Comparison of ENCODE assay signal across 37 cellular contexts in the genomic region with DNA sequence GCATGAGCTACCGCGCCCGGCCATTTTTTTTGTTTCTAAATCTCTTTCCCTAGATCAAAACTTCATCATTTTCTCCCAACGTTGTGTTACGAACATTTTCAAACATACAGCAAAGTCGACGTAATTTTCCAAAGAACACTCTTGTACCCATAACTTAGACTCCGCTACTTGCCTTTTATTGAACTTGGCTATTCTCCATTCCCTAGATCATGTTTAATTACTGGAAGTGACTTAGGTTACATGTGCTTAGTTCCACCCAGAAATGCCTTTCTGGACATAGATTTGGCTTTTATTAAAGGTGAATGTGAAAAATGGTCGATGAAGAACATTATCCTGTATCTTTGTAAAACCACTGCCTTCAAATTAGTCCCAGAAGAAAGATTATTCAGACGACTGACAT.
"Had no signal": no experiment of that assay in that cellular context is flagged by ENCODE, and none has a peak within 500 bp of the region (broad histone marks: within the 10 kb centered on the region; RNA-seq: fewer than 3 reads in every experiment).

No MANE protein-coding gene starts in this region.

- H3K9me3 ChIP-seq: ascending aorta had no signal

- H3K4me3 ChIP-seq: ascending aorta, cardiac muscle cell had no signal

- H3K27ac ChIP-seq: ascending aorta, cardiac muscle cell, VCaP had no signal

- ATAC-seq: activated CD4-positive, alpha-beta T cell treated with anti-CD3 and anti-CD28 coated beads for 36 hours; activated CD4-positive, CD25-positive, alpha-beta regulatory T cell treated with anti-CD3 and anti-CD28 coated beads, Interleukin-2, amount 50 U/mL, for 24 hours; activated CD8-positive, alpha-beta memory T cell treated with anti-CD3 and anti-CD28 coated beads, Interleukin-2, amount 10 ng/mL, durations not matched to agents 7 days and 5 days; activated naive CD8-positive, alpha-beta T cell treated with anti-CD3 and anti-CD28 coated beads, Interleukin-2, amount 50 U/mL, for 24 hours had no signal

- H3K4me1 Mint-ChIP-seq: activated CD4-positive, alpha-beta memory T cell treated with anti-CD3 and anti-CD28 coated beads, Interleukin-2, amount 10 ng/mL, durations not matched to agents 7 days and 5 days; activated CD4-positive, alpha-beta T cell treated with anti-CD3 and anti-CD28 coated beads for 36 hours; activated CD4-positive, alpha-beta T cell treated with anti-CD3 and anti-CD28 coated beads, Interleukin-2, amount 10 ng/mL, durations not matched to agents 7 days and 5 days; activated CD8-positive, alpha-beta memory T cell treated with anti-CD3 and anti-CD28 coated beads, Interleukin-2, amount 10 ng/mL, durations not matched to agents 7 days and 5 days; activated naive CD4-positive, alpha-beta T cell treated with anti-CD3 and anti-CD28 coated beads, Interleukin-2, amount 10 ng/mL, durations not matched to agents 7 days and 5 days; activated naive CD4-positive, alpha-beta T cell treated with anti-CD3 and anti-CD28 coated beads, Interleukin-2, amount 50 U/mL, for 24 hours; activated naive CD8-positive, alpha-beta T cell treated with anti-CD3 and anti-CD28 coated beads, Interleukin-2, amount 10 ng/mL, durations not matched to agents 7 days and 5 days; activated naive CD8-positive, alpha-beta T cell treated with anti-CD3 and anti-CD28 coated beads, Interleukin-2, amount 50 U/mL, for 24 hours; brain; central memory CD8-positive, alpha-beta T cell had no signal

- DNase-seq: activated CD4-positive, alpha-beta memory T cell treated with anti-CD3 and anti-CD28 coated beads, Interleukin-2, amount 10 ng/mL, durations not matched to agents 7 days and 5 days; activated CD4-positive, alpha-beta T cell treated with anti-CD3 and anti-CD28 coated beads for 1 hour; activated CD4-positive, alpha-beta T cell treated with anti-CD3 and anti-CD28 coated beads for 36 hours; activated CD4-positive, alpha-beta T cell treated with anti-CD3 and anti-CD28 coated beads for 48 hours; activated CD4-positive, alpha-beta T cell treated with anti-CD3 and anti-CD28 coated beads, Interleukin-2, amount 10 ng/mL, durations not matched to agents 7 days and 5 days; activated CD4-positive, alpha-beta T cell treated with anti-CD3 and anti-CD28 coated beads, Interleukin-2, amount 50 U/mL, for 48 hours; activated CD4-positive, CD25-positive, alpha-beta regulatory T cell; activated CD8-positive, alpha-beta memory T cell treated with anti-CD3 and anti-CD28 coated beads for 24 hours; activated CD8-positive, alpha-beta memory T cell treated with anti-CD3 and anti-CD28 coated beads, Interleukin-2, amount 10 ng/mL, durations not matched to agents 7 days and 5 days; activated CD8-positive, alpha-beta memory T cell treated with anti-CD3 and anti-CD28 coated beads, Interleukin-2, amount 50 U/mL, for 48 hours; activated effector memory CD4-positive, alpha-beta T cell treated with Interleukin-2 at 50 U/mL for 16 hours; activated gamma-delta T cell; activated naive CD4-positive, alpha-beta T cell treated with anti-CD3 and anti-CD28 coated beads, Interleukin-2, amount 10 ng/mL, durations not matched to agents 7 days and 5 days; activated naive CD4-positive, alpha-beta T cell treated with Interleukin-2 at 50 U/mL for 16 hours; activated naive CD8-positive, alpha-beta T cell treated with anti-CD3 and anti-CD28 coated beads, Interleukin-2, amount 10 ng/mL, durations not matched to agents 7 days and 5 days; activated naive CD8-positive, alpha-beta T cell treated with anti-CD3 and anti-CD28 coated beads, Interleukin-2, amount 50 U/mL, for 24 hours; activated T-cell treated with anti-CD3 and anti-CD28 coated beads, Interleukin-2, amount 50 U/mL, for 24 hours; activated T-cell treated with anti-CD3 and anti-CD28 coated beads, Interleukin-2, amount 50 U/mL, for 48 hours; amygdala; anterior cingulate cortex; caudate nucleus; cerebellar nuclear complex; SW 1271; T-helper 1 cell; T-helper 2 cell; T-helper 9 cell had no signal

- H3K27ac Mint-ChIP-seq: activated CD4-positive, alpha-beta memory T cell treated with anti-CD3 and anti-CD28 coated beads, Interleukin-2, amount 10 ng/mL, durations not matched to agents 7 days and 5 days; activated CD4-positive, alpha-beta T cell treated with anti-CD3 and anti-CD28 coated beads for 36 hours; activated CD4-positive, alpha-beta T cell treated with anti-CD3 and anti-CD28 coated beads, Interleukin-2, amount 10 ng/mL, durations not matched to agents 7 days and 5 days; activated CD8-positive, alpha-beta memory T cell treated with anti-CD3 and anti-CD28 coated beads, Interleukin-2, amount 10 ng/mL, durations not matched to agents 7 days and 5 days; activated naive CD4-positive, alpha-beta T cell treated with anti-CD3 and anti-CD28 coated beads, Interleukin-2, amount 10 ng/mL, durations not matched to agents 7 days and 5 days; activated naive CD4-positive, alpha-beta T cell treated with anti-CD3 and anti-CD28 coated beads, Interleukin-2, amount 50 U/mL, for 24 hours; activated naive CD8-positive, alpha-beta T cell; activated naive CD8-positive, alpha-beta T cell treated with anti-CD3 and anti-CD28 coated beads, Interleukin-2, amount 10 ng/mL, durations not matched to agents 7 days and 5 days; activated naive CD8-positive, alpha-beta T cell treated with anti-CD3 and anti-CD28 coated beads, Interleukin-2, amount 50 U/mL, for 24 hours; activated T-cell treated with anti-CD3 and anti-CD28 coated beads, Interleukin-2, amount 50 U/mL, for 24 hours; activated T-helper 2 cell treated with anti-CD3 and anti-CD28 coated beads, Interferon-gamma antibody, Interleukin-2, Interleukin-4, amounts not matched to agents 10 μg/mL and 5 μg/mL and 100 μg/mL, durations not matched to agents 14 hours and 24 hours and 36 hours; brain; T-helper 1 cell treated with Interleukin-12 subunit alpha and Interleukin-12 subunit beta and Interleukin-4 antibody, amounts not matched to agents 30 μg/mL and 1 μg/mL, for 36 hours; T-helper 2 cell treated with Interferon-gamma antibody and Interleukin-4, amounts not matched to agents 5 μg/mL and 100 μg/mL, for 36 hours had no signal

- H3K9me3 Mint-ChIP-seq: activated CD4-positive, alpha-beta memory T cell treated with anti-CD3 and anti-CD28 coated beads, Interleukin-2, amount 10 ng/mL, durations not matched to agents 7 days and 5 days; activated CD4-positive, alpha-beta T cell treated with anti-CD3 and anti-CD28 coated beads, Interleukin-2, amount 10 ng/mL, durations not matched to agents 7 days and 5 days; activated naive CD4-positive, alpha-beta T cell treated with anti-CD3 and anti-CD28 coated beads, Interleukin-2, amount 10 ng/mL, durations not matched to agents 7 days and 5 days; activated naive CD4-positive, alpha-beta T cell treated with anti-CD3 and anti-CD28 coated beads, Interleukin-2, amount 50 U/mL, for 24 hours; activated naive CD8-positive, alpha-beta T cell treated with anti-CD3 and anti-CD28 coated beads, Interleukin-2, amount 10 ng/mL, durations not matched to agents 7 days and 5 days; activated naive CD8-positive, alpha-beta T cell treated with anti-CD3 and anti-CD28 coated beads, Interleukin-2, amount 50 U/mL, for 24 hours; activated T-cell treated with anti-CD3 and anti-CD28 coated beads, Interleukin-2, amount 50 U/mL, for 24 hours; activated T-helper 2 cell treated with anti-CD3 and anti-CD28 coated beads, Interferon-gamma antibody, Interleukin-2, Interleukin-4, amounts not matched to agents 10 μg/mL and 5 μg/mL and 100 μg/mL, durations not matched to agents 14 hours and 24 hours and 36 hours; brain; central memory CD8-positive, alpha-beta T cell; T-helper 1 cell treated with Interleukin-12 subunit alpha and Interleukin-12 subunit beta and Interleukin-4 antibody, amounts not matched to agents 30 μg/mL and 1 μg/mL, for 36 hours; T-helper 2 cell treated with Interferon-gamma antibody and Interleukin-4, amounts not matched to agents 5 μg/mL and 100 μg/mL, for 36 hours had no signal

- H3K27me3 Mint-ChIP-seq: activated CD4-positive, alpha-beta memory T cell treated with anti-CD3 and anti-CD28 coated beads, Interleukin-2, amount 10 ng/mL, durations not matched to agents 7 days and 5 days; activated CD4-positive, alpha-beta T cell treated with anti-CD3 and anti-CD28 coated beads for 36 hours; activated CD4-positive, alpha-beta T cell treated with anti-CD3 and anti-CD28 coated beads, Interleukin-2, amount 10 ng/mL, durations not matched to agents 7 days and 5 days; activated CD8-positive, alpha-beta memory T cell treated with anti-CD3 and anti-CD28 coated beads, Interleukin-2, amount 10 ng/mL, durations not matched to agents 7 days and 5 days; activated naive CD4-positive, alpha-beta T cell treated with anti-CD3 and anti-CD28 coated beads, Interleukin-2, amount 10 ng/mL, durations not matched to agents 7 days and 5 days; activated naive CD4-positive, alpha-beta T cell treated with anti-CD3 and anti-CD28 coated beads, Interleukin-2, amount 50 U/mL, for 24 hours; activated naive CD8-positive, alpha-beta T cell; activated naive CD8-positive, alpha-beta T cell treated with anti-CD3 and anti-CD28 coated beads, Interleukin-2, amount 10 ng/mL, durations not matched to agents 7 days and 5 days; activated naive CD8-positive, alpha-beta T cell treated with anti-CD3 and anti-CD28 coated beads, Interleukin-2, amount 50 U/mL, for 24 hours; activated T-cell treated with anti-CD3 and anti-CD28 coated beads, Interleukin-2, amount 50 U/mL, for 24 hours; central memory CD8-positive, alpha-beta T cell had no signal

- H3K4me1 ChIP-seq: ascending aorta had no signal

- H3K27me3 ChIP-seq: ascending aorta, cardiac muscle cell had no signal

- H3K4me3 Mint-ChIP-seq: activated CD4-positive, alpha-beta memory T cell treated with anti-CD3 and anti-CD28 coated beads, Interleukin-2, amount 10 ng/mL, durations not matched to agents 7 days and 5 days; activated CD4-positive, alpha-beta T cell treated with anti-CD3 and anti-CD28 coated beads for 36 hours; activated CD4-positive, alpha-beta T cell treated with anti-CD3 and anti-CD28 coated beads, Interleukin-2, amount 10 ng/mL, durations not matched to agents 7 days and 5 days; activated CD8-positive, alpha-beta memory T cell treated with anti-CD3 and anti-CD28 coated beads, Interleukin-2, amount 10 ng/mL, durations not matched to agents 7 days and 5 days; activated naive CD4-positive, alpha-beta T cell treated with anti-CD3 and anti-CD28 coated beads, Interleukin-2, amount 10 ng/mL, durations not matched to agents 7 days and 5 days; activated naive CD4-positive, alpha-beta T cell treated with anti-CD3 and anti-CD28 coated beads, Interleukin-2, amount 50 U/mL, for 24 hours; activated naive CD8-positive, alpha-beta T cell; activated naive CD8-positive, alpha-beta T cell treated with anti-CD3 and anti-CD28 coated beads, Interleukin-2, amount 10 ng/mL, durations not matched to agents 7 days and 5 days; activated naive CD8-positive, alpha-beta T cell treated with anti-CD3 and anti-CD28 coated beads, Interleukin-2, amount 50 U/mL, for 24 hours; activated T-cell treated with anti-CD3 and anti-CD28 coated beads, Interleukin-2, amount 50 U/mL, for 24 hours; brain; central memory CD8-positive, alpha-beta T cell; T-helper 1 cell treated with Interleukin-12 subunit alpha and Interleukin-12 subunit beta and Interleukin-4 antibody, amounts not matched to agents 30 μg/mL and 1 μg/mL, for 36 hours; T-helper 2 cell treated with Interferon-gamma antibody and Interleukin-4, amounts not matched to agents 5 μg/mL and 100 μg/mL, for 36 hours had no signal
